In the genomic region with DNA sequence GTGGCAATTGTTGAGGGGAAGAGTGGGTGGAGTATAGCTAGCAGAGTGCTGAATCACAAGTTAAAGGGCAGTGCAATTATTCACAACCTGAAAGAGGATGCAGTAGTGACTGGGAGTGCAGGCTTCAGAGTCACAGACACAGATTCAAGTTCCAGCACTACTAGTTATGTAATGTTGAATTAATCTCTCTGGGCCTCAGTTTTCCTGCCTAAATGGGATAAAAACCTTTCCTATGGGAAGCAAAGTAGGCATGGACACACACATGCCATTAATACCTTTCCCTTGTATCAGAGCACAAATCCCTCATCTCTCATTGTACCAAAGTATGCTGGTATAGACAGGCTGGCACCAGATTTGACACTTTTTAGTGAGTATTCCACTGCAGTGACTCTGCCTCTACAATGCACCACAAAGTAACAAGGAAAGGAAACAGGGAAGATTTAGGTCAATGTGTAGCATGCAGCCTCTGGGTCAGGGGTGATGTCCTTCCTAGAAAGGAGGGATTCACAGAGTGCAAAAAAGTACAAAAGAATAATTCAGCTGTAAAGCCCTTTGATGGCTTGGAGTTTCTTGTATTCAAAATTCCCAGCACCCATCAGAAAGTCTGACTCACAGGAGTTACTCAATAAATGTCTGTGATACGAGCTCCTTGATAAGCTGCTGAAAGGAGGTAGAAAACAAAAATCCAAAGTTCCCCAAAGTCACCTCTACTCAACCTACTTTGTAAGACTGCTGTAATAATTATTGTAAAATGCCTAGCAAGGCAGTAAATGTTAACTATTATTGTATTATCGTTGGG, we compare ENCODE assay signal across 1 cellular context.
TF ChIP-seq lines count a peak whose summit lies in the region.

No MANE protein-coding gene starts in this region.

TF ChIP-seq in GM23338, 12 proteins besides CTCF, POLR2A, EP300 and RAD21 (continued from another document):
- TF ChIP-seq, protein P1, sequence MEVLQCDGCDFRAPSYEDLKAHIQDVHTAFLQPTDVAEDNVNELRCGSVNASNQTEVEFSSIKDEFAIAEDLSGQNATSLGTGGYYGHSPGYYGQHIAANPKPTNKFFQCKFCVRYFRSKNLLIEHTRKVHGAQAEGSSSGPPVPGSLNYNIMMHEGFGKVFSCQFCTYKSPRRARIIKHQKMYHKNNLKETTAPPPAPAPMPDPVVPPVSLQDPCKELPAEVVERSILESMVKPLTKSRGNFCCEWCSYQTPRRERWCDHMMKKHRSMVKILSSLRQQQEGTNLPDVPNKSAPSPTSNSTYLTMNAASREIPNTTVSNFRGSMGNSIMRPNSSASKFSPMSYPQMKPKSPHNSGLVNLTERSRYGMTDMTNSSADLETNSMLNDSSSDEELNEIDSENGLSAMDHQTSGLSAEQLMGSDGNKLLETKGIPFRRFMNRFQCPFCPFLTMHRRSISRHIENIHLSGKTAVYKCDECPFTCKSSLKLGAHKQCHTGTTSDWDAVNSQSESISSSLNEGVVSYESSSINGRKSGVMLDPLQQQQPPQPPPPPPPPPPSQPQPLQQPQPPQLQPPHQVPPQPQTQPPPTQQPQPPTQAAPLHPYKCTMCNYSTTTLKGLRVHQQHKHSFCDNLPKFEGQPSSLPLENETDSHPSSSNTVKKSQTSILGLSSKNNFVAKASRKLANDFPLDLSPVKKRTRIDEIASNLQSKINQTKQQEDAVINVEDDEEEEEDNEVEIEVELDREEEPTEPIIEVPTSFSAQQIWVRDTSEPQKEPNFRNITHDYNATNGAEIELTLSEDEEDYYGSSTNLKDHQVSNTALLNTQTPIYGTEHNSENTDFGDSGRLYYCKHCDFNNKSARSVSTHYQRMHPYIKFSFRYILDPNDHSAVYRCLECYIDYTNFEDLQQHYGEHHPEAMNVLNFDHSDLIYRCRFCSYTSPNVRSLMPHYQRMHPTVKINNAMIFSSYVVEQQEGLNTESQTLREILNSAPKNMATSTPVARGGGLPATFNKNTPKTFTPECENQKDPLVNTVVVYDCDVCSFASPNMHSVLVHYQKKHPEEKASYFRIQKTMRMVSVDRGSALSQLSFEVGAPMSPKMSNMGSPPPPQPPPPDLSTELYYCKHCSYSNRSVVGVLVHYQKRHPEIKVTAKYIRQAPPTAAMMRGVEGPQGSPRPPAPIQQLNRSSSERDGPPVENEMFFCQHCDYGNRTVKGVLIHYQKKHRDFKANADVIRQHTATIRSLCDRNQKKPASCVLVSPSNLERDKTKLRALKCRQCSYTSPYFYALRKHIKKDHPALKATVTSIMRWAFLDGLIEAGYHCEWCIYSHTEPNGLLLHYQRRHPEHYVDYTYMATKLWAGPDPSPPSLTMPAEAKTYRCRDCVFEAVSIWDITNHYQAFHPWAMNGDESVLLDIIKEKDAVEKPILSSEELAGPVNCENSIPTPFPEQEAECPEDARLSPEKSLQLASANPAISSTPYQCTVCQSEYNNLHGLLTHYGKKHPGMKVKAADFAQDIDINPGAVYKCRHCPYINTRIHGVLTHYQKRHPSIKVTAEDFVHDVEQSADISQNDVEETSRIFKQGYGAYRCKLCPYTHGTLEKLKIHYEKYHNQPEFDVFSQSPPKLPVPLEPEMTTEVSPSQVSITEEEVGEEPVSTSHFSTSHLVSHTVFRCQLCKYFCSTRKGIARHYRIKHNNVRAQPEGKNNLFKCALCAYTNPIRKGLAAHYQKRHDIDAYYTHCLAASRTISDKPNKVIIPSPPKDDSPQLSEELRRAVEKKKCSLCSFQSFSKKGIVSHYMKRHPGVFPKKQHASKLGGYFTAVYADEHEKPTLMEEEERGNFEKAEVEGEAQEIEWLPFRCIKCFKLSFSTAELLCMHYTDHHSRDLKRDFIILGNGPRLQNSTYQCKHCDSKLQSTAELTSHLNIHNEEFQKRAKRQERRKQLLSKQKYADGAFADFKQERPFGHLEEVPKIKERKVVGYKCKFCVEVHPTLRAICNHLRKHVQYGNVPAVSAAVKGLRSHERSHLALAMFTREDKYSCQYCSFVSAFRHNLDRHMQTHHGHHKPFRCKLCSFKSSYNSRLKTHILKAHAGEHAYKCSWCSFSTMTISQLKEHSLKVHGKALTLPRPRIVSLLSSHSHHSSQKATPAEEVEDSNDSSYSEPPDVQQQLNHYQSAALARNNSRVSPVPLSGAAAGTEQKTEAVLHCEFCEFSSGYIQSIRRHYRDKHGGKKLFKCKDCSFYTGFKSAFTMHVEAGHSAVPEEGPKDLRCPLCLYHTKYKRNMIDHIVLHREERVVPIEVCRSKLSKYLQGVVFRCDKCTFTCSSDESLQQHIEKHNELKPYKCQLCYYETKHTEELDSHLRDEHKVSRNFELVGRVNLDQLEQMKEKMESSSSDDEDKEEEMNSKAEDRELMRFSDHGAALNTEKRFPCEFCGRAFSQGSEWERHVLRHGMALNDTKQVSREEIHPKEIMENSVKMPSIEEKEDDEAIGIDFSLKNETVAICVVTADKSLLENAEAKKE (CRISPR knock-in tag; IDR thresholded peaks at IDR 0.05): no peak
- no peak for TF ChIP-seq CREB1 (CRISPR knock-in tag; IDR thresholded peaks at IDR 0.05; ENCODE audit: low read depth)
- no peak for TF ChIP-seq EZH2 (IDR thresholded peaks at IDR 0.05; ENCODE audit: low read depth, unreplicated experiment)
- no peak for TF ChIP-seq POLR2AphosphoS5 (IDR thresholded peaks at IDR 0.05; ENCODE audit: low read depth)
- no peak for TF ChIP-seq EZH2phosphoT487 (IDR thresholded peaks at IDR 0.05; ENCODE audit: unreplicated experiment)
- TF ChIP-seq ZNF114 (CRISPR knock-in tag; IDR thresholded peaks at IDR 0.05): no peak
- TF ChIP-seq ZNF331 (CRISPR knock-in tag; IDR thresholded peaks at IDR 0.05; ENCODE audit: low read depth): no peak
- no peak for TF ChIP-seq NANOG (IDR thresholded peaks at IDR 0.05; ENCODE audit: borderline replicate concordance)
